Comparison of ENCODE assay signal across 1 cellular context in genomic region chr9:35859310-35859994, GRCh38.
TF ChIP-seq lines count a peak whose summit lies in the region.

No MANE protein-coding gene starts in this region.

TF ChIP-seq in HepG2, 621 proteins besides CTCF, POLR2A, EP300 and RAD21:
- no peak for TF ChIP-seq YY1 (IDR thresholded peaks at IDR 0.05; ENCODE audit: insufficient read depth, insufficient replicate concordance, low read depth, low read length)
- peak; percentile 64 for TF ChIP-seq CREB1 (IDR thresholded peaks at IDR 0.05)
- TF ChIP-seq CREB1 (CRISPR knock-in tag; IDR thresholded peaks at IDR 0.05): no peak
